9 cellular contexts compared by ENCODE assay signal in genomic region chr5:57179262-57179960, GRCh38. TPM values are rescaled to one million over a fixed set of nuclear protein-coding genes. Genes with fewer than 3 reads are reported as not detected.
A peak's percentile ranks its signal among the peaks of the same experiment; 100 is the strongest.
DNase-seq lines count a peak whose midpoint lies in the region; ATAC-seq and TF ChIP-seq lines count a peak whose summit lies in the region.
"Had no signal": no experiment of that assay in that cellular context is flagged by ENCODE, and none has a peak within 500 bp of the region (broad histone marks: within the 10 kb centered on the region; RNA-seq: fewer than 3 reads in every experiment).

No MANE protein-coding gene starts in this region.

- intact Hi-C loops in psoas muscle (cut with DNase I), result loop anchor here in 1 of 2 donors (5.0 to 10.0 kb wide), 2 partner anchors 33 to 1185 kb away; partner anchors contain the start of gene IL6ST
- intact Hi-C loops in mucosa of descending colon (cut with DNase I, micrococcal nuclease), result no loop called here

- no peaks in the 10 kb centered on the region for H3K27me3 ChIP-seq in WERI-Rb-1 (ENCODE audit: insufficient read depth, low read depth, severe bottlenecking)
- no peaks in the 10 kb centered on the region for H3K27me3 ChIP-seq in psoas muscle (ENCODE audit: insufficient read depth in 3 of 3, low read length in 2 of 3)

- no peak overlapping the region for H3K27ac ChIP-seq in WERI-Rb-1
- peak overlapping the region; percentile 48 for H3K27ac ChIP-seq in psoas muscle

- WGBS in psoas muscle, 3 donors, result 18 to 28% (median 23%) methylated on average over 11 of the region's 11 CpGs

- DNase-seq in GM12864 (ENCODE audit: low read depth) (no peak), WERI-Rb-1 (no peak), fibroblast of the aortic adventitia (ENCODE audit: low read depth) (no peak), psoas muscle (no peak), NCI-H146 treated with DMSO at 0.1 percent for 48 hours (lab: John Stamatoyannopoulos, UW; ENCODE audit: unreplicated experiment) (no peak), mucosa of descending colon (no peak)
- no peak for DNase-seq in stimulated activated CD8-positive, alpha-beta memory T cell treated with anti-CD3 and anti-CD28 coated beads, Interleukin-4, amount 100 ng/mL, for 48 hours
- DNase-seq: stimulated activated CD4-positive, alpha-beta T cell treated with anti-CD3 and anti-CD28 coated beads, Interleukin-15, amount 100 ng/mL, for 24 hours had no signal

- TF ChIP-seq CTCF in GM12864 (IDR thresholded peaks at IDR 0.05; ENCODE audit: low read depth, low read length, missing control alignments) (no peak), WERI-Rb-1 (IDR thresholded peaks at IDR 0.05; ENCODE audit: low read depth, low read length) (no peak), fibroblast of the aortic adventitia (IDR thresholded peaks at IDR 0.05; ENCODE audit: insufficient read depth, low read length) (no peak), psoas muscle (IDR thresholded peaks at IDR 0.05) (no peak), mucosa of descending colon (IDR thresholded peaks at IDR 0.05) (no peak)

- ATAC-seq in psoas muscle (peak; percentile 73 to 86 (median 79)), mucosa of descending colon (no peak), HG03354 (IDR thresholded peaks at IDR 0.05; ENCODE audit: poor library complexity, severe bottlenecking, unreplicated experiment) (no peak)

- H3K4me3 ChIP-seq in GM12864 (ENCODE audit: low read depth, low read length), result peak overlapping the region; percentile 41
- H3K4me3 ChIP-seq in WERI-Rb-1 (ENCODE audit: low read depth, low read length), result peak overlapping the region; percentile 33; the same call in 1 of the 2 replicates
- H3K4me3 ChIP-seq in fibroblast of the aortic adventitia (ENCODE audit: low read depth, low read length), result peak overlapping the region; percentile 36
- H3K4me3 ChIP-seq in psoas muscle, result peak overlapping the region; percentile 98
- H3K4me3 ChIP-seq in mucosa of descending colon, result no peak overlapping the region

- no peaks in the 10 kb centered on the region for H3K9me3 ChIP-seq in WERI-Rb-1 (ENCODE audit: severe bottlenecking)
- no peaks in the 10 kb centered on the region for H3K9me3 ChIP-seq in psoas muscle
- H3K9me3 ChIP-seq in mucosa of descending colon, result no peaks in the 10 kb centered on the region

- H3K36me3 ChIP-seq in WERI-Rb-1 (peaks cover 70% of the 10 kb centered on the region), psoas muscle (ENCODE audit: insufficient read depth in 1 of 2, low read depth in 1 of 2) (peaks cover 0 to 10% of the 10 kb centered on the region in 2 donors), mucosa of descending colon (ENCODE audit: low read depth) (no peaks in the 10 kb centered on the region)

- peaks cover 37% of the 10 kb centered on the region for H3K4me1 ChIP-seq in psoas muscle
- peaks cover 30% of the 10 kb centered on the region for H3K4me1 ChIP-seq in mucosa of descending colon (ENCODE audit: low read depth)

RNA-seq across cellular contexts. Expression of gene GPBP1, which starts 5.6 kb away (rescaled TPM):
- total RNA-seq in fibroblast of the aortic adventitia (ENCODE audit: low replicate concordance) (73.6 and 113 TPM in 2 replicates), psoas muscle (10 to 100 TPM; 45.0 to 54.5 (median 53.3) TPM), mucosa of descending colon (10 to 100 TPM; 59.8 to 75.3 (median 74.0) TPM)
- 10 to 100 TPM; 37.3 to 74.0 (median 38.0) TPM for polyA plus RNA-seq in psoas muscle

Comparison
In these comparisons a context has a peak if more than half of its experiments do, and no peak if none do; other contexts are left out.
1. ATAC-seq: peak in psoas muscle (4 of 4); none in mucosa of descending colon (single experiment) and HG03354 (single experiment).